Comparison of ENCODE assay signal across 21 cellular contexts in genomic region chr2:221204699-221205098, GRCh38.
A peak's percentile ranks its signal among the peaks of the same experiment; 100 is the strongest.
DNase-seq lines count a peak whose midpoint lies in the region; ATAC-seq and TF ChIP-seq lines count a peak whose summit lies in the region.
"Had no signal": no experiment of that assay in that cellular context is flagged by ENCODE, and none has a peak within 500 bp of the region (broad histone marks: within the 10 kb centered on the region; RNA-seq: fewer than 3 reads in every experiment).

No MANE protein-coding gene starts in this region.

- peak; percentile 25 for DNase-seq in NCI-H146 (lab: John Stamatoyannopoulos, UW)
- DNase-seq in NCI-H146 treated with DMSO at 0.1 percent for 48 hours (lab: John Stamatoyannopoulos, UW; ENCODE audit: unreplicated experiment), result no peak
- peak; percentile 56 for DNase-seq in NCI-H1092 treated with DMSO at 0.1 percent for 48 hours (lab: John Stamatoyannopoulos, UW)
- peak; percentile 89 for DNase-seq in NCI-H69 (lab: John Stamatoyannopoulos, UW)
- DNase-seq in mesenchymal stem cell, result peak; percentile 7
- DNase-seq in NCI-H2107 (lab: John Stamatoyannopoulos, UW), result no peak
- no peak for DNase-seq in thyroid gland
- DNase-seq: 8988T; activated CD4-positive, alpha-beta T cell treated with anti-CD3 and anti-CD28 coated beads for 4 hours; activated naive CD4-positive, alpha-beta T cell treated with Interleukin-2 at 50 U/mL for 16 hours; activated T-cell treated with anti-CD3 and anti-CD28 coated beads, Interleukin-2, amount 50 U/mL, for 4 hours; CD4-positive, alpha-beta memory T cell; effector CD8-positive, alpha-beta T cell; GOT3; MM.1S; stomach; trophoblast cell had no signal

- no CpG with 5 or more reads among the region's 2 CpGs for WGBS in mesenchymal stem cell
- WGBS in thyroid gland, 2 donors, result 43 to 44% methylated on average over 2 of the region's 2 CpGs

- no peak overlapping the region for H2AFZ ChIP-seq in mesenchymal stem cell (ENCODE audit: low read depth, low read length)

- no peak overlapping the region for H2BK120ac ChIP-seq in mesenchymal stem cell (ENCODE audit: low read depth, low read length)

- no peaks in the 10 kb centered on the region for H3K79me1 ChIP-seq in mesenchymal stem cell (replicated peaks; ENCODE audit: low read length, poor library complexity, severe bottlenecking)

- H2AK5ac ChIP-seq in mesenchymal stem cell (ENCODE audit: low read length, severe bottlenecking), result no peak overlapping the region

- no peak overlapping the region for H3K4me2 ChIP-seq in mesenchymal stem cell (ENCODE audit: low read length, poor library complexity, severe bottlenecking)

- H4K8ac ChIP-seq in mesenchymal stem cell (ENCODE audit: low read length), result no peak overlapping the region

- H3K9ac ChIP-seq in mesenchymal stem cell (ENCODE audit: low read length), result no peak overlapping the region

- no peak overlapping the region for H3K4me3 ChIP-seq in mesenchymal stem cell (ENCODE audit: insufficient read depth in 1 of 2, low read depth in 1 of 2, low read length in 2 of 2)
- H3K4me3 ChIP-seq in thyroid gland (replicated peaks in 1 of 3), result no peak overlapping the region
- H3K4me3 ChIP-seq: K562, prostate gland, SK-N-MC, stomach had no signal

- H3K4ac ChIP-seq in mesenchymal stem cell (ENCODE audit: low read depth in 1 of 2, low read length in 2 of 2), result no peak overlapping the region

- TF ChIP-seq CTCF in thyroid gland (IDR thresholded peaks at IDR 0.05), result no peak

- TF ChIP-seq POLR2A in thyroid gland (IDR thresholded peaks at IDR 0.05), result no peak

- no peak overlapping the region for H2BK12ac ChIP-seq in mesenchymal stem cell (ENCODE audit: low read length in 2 of 2)

- H4K91ac ChIP-seq in mesenchymal stem cell (ENCODE audit: low read length), result no peak overlapping the region

- no peak overlapping the region for H2BK15ac ChIP-seq in mesenchymal stem cell (ENCODE audit: low read depth, poor library complexity, severe bottlenecking)

- intact Hi-C loops in thyroid gland (cut with DNase I), result no loop called here

- H3K14ac ChIP-seq in mesenchymal stem cell (ENCODE audit: low read length in 2 of 2), result no peak overlapping the region

- H3K36me3 ChIP-seq in mesenchymal stem cell (ENCODE audit: control insufficient read depth in 1 of 2, insufficient read depth in 2 of 2, low read depth in 1 of 2, low read length in 2 of 2), result no peaks in the 10 kb centered on the region
- H3K36me3 ChIP-seq in thyroid gland, result no peaks in the 10 kb centered on the region
- H3K36me3 ChIP-seq: prostate gland, stomach had no signal

- no peak overlapping the region for H3K23ac ChIP-seq in mesenchymal stem cell (ENCODE audit: low read length in 2 of 2)

- no peak overlapping the region for H3K27ac ChIP-seq in mesenchymal stem cell (ENCODE audit: low read length, poor library complexity, severe bottlenecking)
- no peak overlapping the region for H3K27ac ChIP-seq in thyroid gland
- H3K27ac ChIP-seq: prostate gland, SK-N-MC, stomach had no signal

- no peaks in the 10 kb centered on the region for H3K9me3 ChIP-seq in mesenchymal stem cell (ENCODE audit: control insufficient read depth, low read length)
- no peaks in the 10 kb centered on the region for H3K9me3 ChIP-seq in thyroid gland
- H3K9me3 ChIP-seq: prostate gland, stomach had no signal

- H2BK5ac ChIP-seq in mesenchymal stem cell (ENCODE audit: low read depth, low read length, poor library complexity, severe bottlenecking), result no peak overlapping the region

- H3K4me1 ChIP-seq in mesenchymal stem cell (ENCODE audit: control insufficient read depth, insufficient read depth, low read depth, low read length) (no peaks in the 10 kb centered on the region), thyroid gland (peaks cover 28 to 37% of the 10 kb centered on the region in 2 donors)
- H3K4me1 ChIP-seq: prostate gland had no signal

- no peak for ATAC-seq in GM18909 (IDR thresholded peaks at IDR 0.05; ENCODE audit: poor library complexity, unreplicated experiment)
- ATAC-seq: activated T-cell treated with anti-CD3 and anti-CD28 coated beads, Interleukin-2, amount 50 U/mL, for 4 hours; K562 had no signal

- H3K18ac ChIP-seq in mesenchymal stem cell (ENCODE audit: low read depth in 1 of 2, low read length in 2 of 2), result no peak overlapping the region

- no peaks in the 10 kb centered on the region for H3K27me3 ChIP-seq in mesenchymal stem cell (ENCODE audit: control insufficient read depth in 1 of 2, insufficient read depth in 1 of 2, low read length in 2 of 2)
- H3K27me3 ChIP-seq in thyroid gland, result no peaks in the 10 kb centered on the region
- H3K27me3 ChIP-seq: stomach had no signal

Comparison
In these comparisons a context has a peak if more than half of its experiments do, and no peak if none do; other contexts are left out.
1. DNase-seq: peak in NCI-H146 (single experiment), NCI-H1092 treated with DMSO at 0.1 percent for 48 hours (single experiment), NCI-H69 (single experiment) and mesenchymal stem cell (single experiment); none in NCI-H146 treated with DMSO at 0.1 percent for 48 hours (single experiment), NCI-H2107 (single experiment) and thyroid gland (0 of 2).